ENCODE assay signal across 9 cellular contexts in the genomic region with DNA sequence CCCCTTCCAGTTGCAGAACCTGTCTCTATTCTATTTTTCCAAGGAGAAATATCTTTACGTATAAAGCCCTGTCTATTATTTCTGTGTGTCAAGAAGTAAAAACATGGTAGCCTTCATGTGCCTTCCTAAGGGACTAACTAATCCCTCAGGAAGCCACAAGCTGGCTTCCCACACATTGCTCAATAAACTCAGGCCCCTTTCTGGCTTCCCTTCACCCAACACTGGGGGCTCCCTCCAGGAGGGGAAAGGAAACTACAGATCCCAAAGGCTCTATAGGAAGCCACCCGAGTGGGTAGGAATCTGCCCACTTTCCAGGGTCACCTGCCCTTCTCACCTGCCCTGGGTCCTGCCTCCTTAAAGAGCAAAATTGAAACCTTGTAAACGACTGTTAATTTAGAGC. TPM values are rescaled to one million over a fixed set of nuclear protein-coding genes. Genes with fewer than 3 reads are reported as not detected.
DNase-seq lines count a peak whose midpoint lies in the region; TF ChIP-seq lines count a peak whose summit lies in the region.
"Had no signal": no experiment of that assay in that cellular context is flagged by ENCODE, and none has a peak within 500 bp of the region (broad histone marks: within the 10 kb centered on the region; RNA-seq: fewer than 3 reads in every experiment).

No MANE protein-coding gene starts in this region.

- WGBS in smooth muscle cell (ENCODE audit: low lambda C conversion rate) = 4% methylated on average over 3 of the region's 3 CpGs

- H3K36me3 ChIP-seq in SJCRH30 (peaks cover 12% of the 10 kb centered on the region), smooth muscle cell (ENCODE audit: low read depth) (no peaks in the 10 kb centered on the region)

- peak; percentile 65 for DNase-seq in NCI-H82 (lab: John Stamatoyannopoulos, UW)
- DNase-seq in NCI-H82 treated with DMSO at 0.1 percent for 48 hours (lab: John Stamatoyannopoulos, UW; ENCODE audit: unreplicated experiment) = no peak
- peak; percentile 29 to 70 for DNase-seq in SJCRH30
- peak; percentile 66 for DNase-seq in fibroblast of pulmonary artery (ENCODE audit: low read depth)
- DNase-seq in smooth muscle cell (lab: John Stamatoyannopoulos, UW; ENCODE audit: unreplicated experiment) = no peak
- no peak for DNase-seq in NCI-H748 (lab: John Stamatoyannopoulos, UW; ENCODE audit: unreplicated experiment)
- DNase-seq in NCI-H1436 treated with DMSO at 0.1 percent for 48 hours (lab: John Stamatoyannopoulos, UW) = no peak
- DNase-seq in Ammon's horn (ENCODE audit: low spot score) = no peak
- DNase-seq: ACHN had no signal

- H3K9ac ChIP-seq in smooth muscle cell (ENCODE audit: low read depth) = no peak overlapping the region

- H3K79me2 ChIP-seq in smooth muscle cell (ENCODE audit: low read depth) = peaks cover 86% of the 10 kb centered on the region

- H3K4me3 ChIP-seq in SJCRH30 (no peak overlapping the region), fibroblast of pulmonary artery (replicated peaks; ENCODE audit: low read depth, low read length) (peak overlapping the region; percentile 34), smooth muscle cell (peak overlapping the region; percentile 66)

- peaks cover 48% of the 10 kb centered on the region for H3F3A ChIP-seq in smooth muscle cell (ENCODE audit: low read depth)

- peak overlapping the region; percentile 98 for H3K4me2 ChIP-seq in smooth muscle cell

- TF ChIP-seq CTCF in fibroblast of pulmonary artery (IDR thresholded peaks at IDR 0.05; ENCODE audit: low read length, missing control alignments) (peak; percentile 10), smooth muscle cell (IDR thresholded peaks at IDR 0.05; ENCODE audit: borderline replicate concordance, insufficient read depth, poor library complexity, severe bottlenecking) (no peak)

- no peaks in the 10 kb centered on the region for H3K9me3 ChIP-seq in SJCRH30 (replicated peaks)
- H3K9me3 ChIP-seq in smooth muscle cell (replicated peaks; ENCODE audit: low read depth) = no peaks in the 10 kb centered on the region

- H3K27ac ChIP-seq in SJCRH30 (no peak overlapping the region; the same call in 1 of the 2 replicates), smooth muscle cell (ENCODE audit: low read depth) (peak overlapping the region; percentile 96)

- H2AFZ ChIP-seq in smooth muscle cell (ENCODE audit: low read depth) = no peak overlapping the region

- H3K27me3 ChIP-seq in SJCRH30 (no peaks in the 10 kb centered on the region), smooth muscle cell (ENCODE audit: low read depth) (no peaks in the 10 kb centered on the region)

- peaks cover 40% of the 10 kb centered on the region for H3K4me1 ChIP-seq in SJCRH30
- H3K4me1 ChIP-seq in smooth muscle cell (ENCODE audit: low read depth) = peaks cover 67% of the 10 kb centered on the region

- peaks cover 96% of the 10 kb centered on the region for H4K20me1 ChIP-seq in smooth muscle cell (ENCODE audit: low read depth)

RNA-seq across cellular contexts. Expression of gene TLE3, which starts 4.6 kb away (rescaled TPM):
- total RNA-seq in SJCRH30 (2014; rRNA removed; shearing (Covaris generic)) = 35.7 and 36.9 TPM in 2 replicates
- total RNA-seq in smooth muscle cell = 46.9 and 53.2 TPM in 2 replicates
- polyA plus RNA-seq in smooth muscle cell = 39.7 and 50.9 TPM in 2 replicates

Comparison
In these comparisons a context has a peak if more than half of its experiments do, and no peak if none do; other contexts are left out.
1. DNase-seq: peak in NCI-H82 (single experiment), SJCRH30 (2 of 2) and fibroblast of pulmonary artery (single experiment); none in NCI-H82 treated with DMSO at 0.1 percent for 48 hours (single experiment), smooth muscle cell (single experiment), NCI-H748 (single experiment), NCI-H1436 treated with DMSO at 0.1 percent for 48 hours (single experiment) and Ammon's horn (single experiment).